14 cellular contexts compared by ENCODE assay signal in the genomic region with DNA sequence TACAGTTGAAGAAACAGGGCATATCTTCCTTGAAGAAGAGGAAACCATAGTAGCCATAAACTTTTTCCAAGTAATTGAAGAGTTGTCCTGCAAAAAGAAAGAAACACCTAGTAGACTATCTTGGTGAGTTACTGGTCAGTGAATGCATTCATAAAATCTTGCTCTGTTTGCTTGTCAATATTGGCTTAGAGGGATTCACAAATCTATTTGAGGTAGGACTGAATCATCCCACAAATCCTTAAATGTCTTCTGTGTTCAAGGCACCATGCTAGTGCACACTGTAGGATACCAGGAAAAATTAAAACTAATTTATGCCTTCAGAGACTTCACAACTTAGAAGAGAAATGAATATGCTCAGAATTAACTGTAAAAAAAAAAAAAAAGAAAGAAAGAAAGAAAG. TPM values are rescaled to one million over a fixed set of nuclear protein-coding genes. Genes with fewer than 3 reads are reported as not detected.
A peak's percentile ranks its signal among the peaks of the same experiment; 100 is the strongest.
DNase-seq lines count a peak whose midpoint lies in the region; ATAC-seq and TF ChIP-seq lines count a peak whose summit lies in the region.
"Had no signal": no experiment of that assay in that cellular context is flagged by ENCODE, and none has a peak within 500 bp of the region (broad histone marks: within the 10 kb centered on the region; RNA-seq: fewer than 3 reads in every experiment).

No MANE protein-coding gene starts in this region.

- intact Hi-C loops in IMR-90 (cut with micrococcal nuclease) (no loop called here), testis (cut with DNase I; ENCODE audit: low total_unique reads) (no loop called here)

- peaks cover 6% of the 10 kb centered on the region for H3K9me3 Mint-ChIP-seq in nephron progenitor cell

- TF ChIP-seq RAD21 in IMR-90 (IDR thresholded peaks at IDR 0.05; ENCODE audit: low read length): no peak

- H3K9ac ChIP-seq in IMR-90 (ENCODE audit: low read depth, low read length): no peak overlapping the region

- H2BK20ac ChIP-seq in IMR-90 (ENCODE audit: low read depth, low read length): no peak overlapping the region

- H3K79me1 ChIP-seq in IMR-90 (ENCODE audit: low read depth in 1 of 2, low read length in 2 of 2): peaks cover 0 to 3% of the 10 kb centered on the region in 2 experiments; a peak in 1 of 4 replicates

- no peak overlapping the region for H3K4me2 ChIP-seq in IMR-90 (ENCODE audit: low read depth, low read length)

- CTCF ChIA-PET in IMR-90 (lab: Yijun Ruan, JAX): interaction anchor here (0.6 kb wide), 1 partner anchor 1708 kb away, joined by 5 read pairs; no protein-coding TSS in a partner anchor

- no peak overlapping the region for H4K8ac ChIP-seq in IMR-90 (ENCODE audit: low read depth in 2 of 2, low read length in 2 of 2)

- H3K23ac ChIP-seq in IMR-90 (ENCODE audit: low read depth, low read length): no peak overlapping the region

- no peak overlapping the region for H4K5ac ChIP-seq in IMR-90 (ENCODE audit: low read depth, low read length)

- H2BK5ac ChIP-seq in IMR-90 (ENCODE audit: low read depth, low read length, poor library complexity, severe bottlenecking): no peak overlapping the region

- no peaks in the 10 kb centered on the region for H3K9me1 ChIP-seq in IMR-90 (ENCODE audit: insufficient read depth, low read length)

- H2BK120ac ChIP-seq in IMR-90 (ENCODE audit: low read depth, low read length): no peak overlapping the region

- POLR2A ChIA-PET in IMR-90 (lab: Charles Lee; ENCODE audit: unreplicated experiment): no interaction called here

- H3K27ac ChIP-seq in IMR-90 (ENCODE audit: insufficient read depth, low read length) (no peak overlapping the region), angular gyrus (ENCODE audit: low read depth, low read length) (peak overlapping the region; percentile 70), testis (peak overlapping the region; percentile 42 to 86)
- H3K27ac ChIP-seq: Peyer's patch had no signal

- no peaks in the 10 kb centered on the region for H3K27me3 ChIP-seq in IMR-90 (ENCODE audit: control insufficient read depth, insufficient read depth, low read length)
- H3K27me3 ChIP-seq in testis: no peaks in the 10 kb centered on the region
- H3K27me3 ChIP-seq: Peyer's patch had no signal

- no peak overlapping the region for H2AK9ac ChIP-seq in IMR-90 (replicated peaks; ENCODE audit: low read depth, low read length, poor library complexity)

- H3K4me3 ChIP-seq in IMR-90 (ENCODE audit: insufficient read depth, low read depth, low read length) (no peak overlapping the region), testis (no peak overlapping the region)
- H3K4me3 ChIP-seq: K562, Peyer's patch had no signal

- ATAC-seq in IMR-90 (ENCODE audit: low read depth): no peak
- ATAC-seq: K562 had no signal

- no peak overlapping the region for H2AFZ ChIP-seq in IMR-90 (replicated peaks; ENCODE audit: low read length, poor library complexity)

- TF ChIP-seq POLR2A in IMR-90 (IDR thresholded peaks at IDR 0.05; ENCODE audit: low read depth, low read length): no peak
- TF ChIP-seq POLR2A in testis (IDR thresholded peaks at IDR 0.05): no peak

- DNase-seq in IMR-90 (no peak), nephron progenitor cell (no peak), testis (no peak), kidney tubule cell (ENCODE audit: low spot score) (no peak), DMS153 (lab: John Stamatoyannopoulos, UW) (no peak)
- no peak for DNase-seq in stimulated activated naive CD4-positive, alpha-beta T cell treated with Interleukin-2 at 50 U/mL for 16 hours (lab: John Stamatoyannopoulos, UW)
- DNase-seq: C1 segment of cervical spinal cord, DMS79 treated with DMSO at 0.1 percent for 48 hours, NCI-H1105, NCI-H2081 treated with DMSO at 0.1 percent for 48 hours, NCI-H446 treated with DMSO at 0.1 percent for 48 hours, Peyer's patch had no signal

- peak overlapping the region; percentile 7 for H3K27ac Mint-ChIP-seq in nephron progenitor cell

- in situ Hi-C loops in IMR-90 (cut with MboI; ENCODE audit: low sequenced_read_pairs): no loop called here

- H3K14ac ChIP-seq in IMR-90 (replicated peaks; ENCODE audit: low read depth, low read length): no peak overlapping the region

- H3K27me3 Mint-ChIP-seq in nephron progenitor cell (ENCODE audit: low read depth, poor library complexity): peaks cover 7% of the 10 kb centered on the region

- BruUV-seq in IMR-90 (replicated peaks; lab: Mats Ljungman, UMichigan): no TSS peak

- peak overlapping the region; percentile 26; the same call in 1 of the 2 replicates for H3K18ac ChIP-seq in IMR-90 (ENCODE audit: low read depth, low read length)

- no peak overlapping the region for H3K4me3 Mint-ChIP-seq in nephron progenitor cell

- H3K9me3 ChIP-seq in IMR-90 (ENCODE audit: control insufficient read depth, insufficient read depth, low read length): no peaks in the 10 kb centered on the region
- no peaks in the 10 kb centered on the region for H3K9me3 ChIP-seq in testis
- H3K9me3 ChIP-seq: Peyer's patch had no signal

- H3K4me1 ChIP-seq in IMR-90 (ENCODE audit: control insufficient read depth, insufficient read depth, low read length) (peaks cover 3% of the 10 kb centered on the region; the same call in 1 of the 2 replicates), testis (peaks cover 25% of the 10 kb centered on the region)
- H3K4me1 ChIP-seq: Peyer's patch had no signal

- no peak overlapping the region for H2BK15ac ChIP-seq in IMR-90 (ENCODE audit: low read depth, low read length)

- peaks cover 45% of the 10 kb centered on the region for H3K36me3 Mint-ChIP-seq in nephron progenitor cell (ENCODE audit: low read depth)

- H3K4me1 Mint-ChIP-seq in nephron progenitor cell: peaks cover 43% of the 10 kb centered on the region

- H2AK5ac ChIP-seq in IMR-90 (ENCODE audit: low read depth, low read length): no peak overlapping the region

- H3K56ac ChIP-seq in IMR-90 (ENCODE audit: extremely low read depth, insufficient read depth, low read length): no peak overlapping the region

- no peak for TF ChIP-seq CTCF in IMR-90 (conservative IDR thresholded peaks at IDR 0.05; ENCODE audit: low read depth, low read length)
- no peak for TF ChIP-seq CTCF in nephron progenitor cell (IDR thresholded peaks at IDR 0.05)
- TF ChIP-seq CTCF in testis (IDR thresholded peaks at IDR 0.05): no peak

- H4K20me1 ChIP-seq in IMR-90 (ENCODE audit: insufficient read depth, low read length): no peaks in the 10 kb centered on the region

- H3K4ac ChIP-seq in IMR-90 (ENCODE audit: low read depth, low read length): no peak overlapping the region

- dilution Hi-C loops in IMR-90 (cut with HindIII; ENCODE audit: low sequenced_read_pairs, unreplicated experiment): no loop called here

- H3K36me3 ChIP-seq in IMR-90 (ENCODE audit: control insufficient read depth, insufficient read depth, low read length): peaks cover 2% of the 10 kb centered on the region; the same call in 1 of the 2 replicates
- no peaks in the 10 kb centered on the region for H3K36me3 ChIP-seq in testis (ENCODE audit: low read depth, missing control alignments)

- H4K91ac ChIP-seq in IMR-90 (ENCODE audit: insufficient read depth, low read depth, low read length): no peak overlapping the region

TF ChIP-seq in IMR-90, 13 proteins besides CTCF, POLR2A, EP300 and RAD21:
- TF ChIP-seq BHLHE40 (IDR thresholded peaks at IDR 0.05; ENCODE audit: low read depth, low read length) (no peak), RFX5 (IDR thresholded peaks at IDR 0.05; ENCODE audit: low read depth, low read length) (no peak)

RNA-seq across cellular contexts. Expression of a gene that starts 57.6 kb away (rescaled TPM):
- total RNA-seq in IMR-90 (2012; rRNA removed) (15.8 and 20.3 TPM in 2 replicates), testis (10 to 100 TPM; 23.5 to 35.0 TPM)
- polyA plus RNA-seq in IMR-90 (2012; rRNA removed) (13.9 and 15.6 TPM in 2 replicates), testis (ENCODE audit: insufficient read depth, low read depth, low replicate concordance) (10.8 TPM)
- polyA plus RNA-seq in IMR-90 (2012; cell fraction: cytosol; rRNA removed): 8.8 and 14.3 TPM in 2 replicates
- 8.5 and 26.6 TPM in 2 replicates for polyA plus RNA-seq in IMR-90 (2012; cell fraction: nucleus; rRNA removed; ENCODE audit: low replicate concordance)
